ENCODE assay signal across 17 cellular contexts in the genomic region with DNA sequence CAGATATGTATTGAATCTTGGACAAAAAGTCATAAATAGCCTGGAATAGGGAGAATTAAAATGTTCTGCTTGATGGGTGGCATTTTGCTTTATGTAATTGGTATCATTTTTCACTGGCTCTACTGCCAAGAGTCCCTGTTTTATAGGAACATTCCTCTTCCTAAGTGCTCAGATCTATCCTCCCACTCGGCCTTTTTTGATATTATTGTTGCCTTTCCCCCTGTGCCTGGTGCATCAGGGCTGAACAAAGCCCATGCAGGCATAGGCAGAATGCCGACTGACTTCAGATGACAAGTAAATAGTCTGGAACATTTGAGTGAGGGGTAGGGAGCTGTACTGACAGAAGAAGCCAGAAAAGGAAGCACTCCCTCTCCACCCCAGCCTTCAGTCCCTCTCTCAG.
"Had no signal": no experiment of that assay in that cellular context is flagged by ENCODE, and none has a peak within 500 bp of the region (broad histone marks: within the 10 kb centered on the region; RNA-seq: fewer than 3 reads in every experiment).

No MANE protein-coding gene starts in this region.

- H3K4me3 ChIP-seq: left lung, lung, neural progenitor cell, ovary, psoas muscle, sigmoid colon, spleen, suprapubic skin, transverse colon, upper lobe of left lung, vagina had no signal

- H2AFZ ChIP-seq: neural progenitor cell had no signal

- FAIRE-seq: kidney, small intestine had no signal

- H3K36me3 ChIP-seq: left lung, neural progenitor cell, neutrophil, ovary, sigmoid colon, spleen, suprapubic skin, transverse colon, upper lobe of left lung, vagina had no signal

- H3K4me2 ChIP-seq: neural progenitor cell had no signal

- H3K4me1 ChIP-seq: left lung, neural progenitor cell, psoas muscle, spleen, suprapubic skin, transverse colon, upper lobe of left lung, vagina had no signal

- DNase-seq: immature natural killer cell; kidney; natural killer cell; spleen; stimulated activated naive CD4-positive, alpha-beta T cell had no signal

- H3K9ac ChIP-seq: neural progenitor cell had no signal

- H3K27me3 ChIP-seq: neural progenitor cell, ovary, sigmoid colon, suprapubic skin, upper lobe of left lung, vagina had no signal

- H3K27ac ChIP-seq: left lung, neural progenitor cell, neutrophil, ovary, psoas muscle, spleen, suprapubic skin, transverse colon, upper lobe of left lung, vagina had no signal

- H3K9me3 ChIP-seq: left lung, neutrophil, ovary, psoas muscle, sigmoid colon, spleen, suprapubic skin, transverse colon, upper lobe of left lung, vagina had no signal
